Comparison of ENCODE assay signal across 26 cellular contexts in genomic region chr10:101577121-101577871, GRCh38.
"Had no signal": no experiment of that assay in that cellular context is flagged by ENCODE, and none has a peak within 500 bp of the region (broad histone marks: within the 10 kb centered on the region; RNA-seq: fewer than 3 reads in every experiment).

No MANE protein-coding gene starts in this region.

- H3K9ac ChIP-seq: KMS-11 had no signal

- H3K27ac ChIP-seq: KMS-11, Peyer's patch, RWPE1, SJSA1, VCaP had no signal

- H3K4me3 ChIP-seq: Peyer's patch, SJSA1 had no signal

- H3K4me3 Mint-ChIP-seq: activated CD4-positive, alpha-beta T cell treated with anti-CD3 and anti-CD28 coated beads for 36 hours; activated CD8-positive, alpha-beta T cell treated with anti-CD3 and anti-CD28 coated beads, Interleukin-2, amount 10 ng/mL, durations not matched to agents 7 days and 5 days; activated naive CD4-positive, alpha-beta T cell treated with anti-CD3 and anti-CD28 coated beads for 36 hours; activated naive CD8-positive, alpha-beta T cell; brain had no signal

- ATAC-seq: activated CD4-positive, alpha-beta T cell treated with anti-CD3 and anti-CD28 coated beads for 36 hours; activated CD8-positive, alpha-beta T cell treated with anti-CD3 and anti-CD28 coated beads, Interleukin-2, amount 10 ng/mL, durations not matched to agents 7 days and 5 days had no signal

- FAIRE-seq: astrocyte, TTC549 had no signal

- DNase-seq: activated CD4-positive, alpha-beta T cell treated with anti-CD3 and anti-CD28 coated beads for 36 hours; activated CD8-positive, alpha-beta memory T cell treated with anti-CD3 and anti-CD28 coated beads, Interleukin-2, amount 50 U/mL, for 48 hours; activated CD8-positive, alpha-beta T cell treated with anti-CD3 and anti-CD28 coated beads, Interleukin-2, amount 10 ng/mL, durations not matched to agents 7 days and 5 days; activated gamma-delta T cell; activated naive CD4-positive, alpha-beta T cell treated with anti-CD3 and anti-CD28 coated beads for 36 hours; activated T-cell treated with anti-CD3 and anti-CD28 coated beads, Interleukin-2, amount 50 U/mL, for 1 hour; amygdala; NCI-H1092 treated with DMSO at 0.1 percent for 48 hours; NCI-H1436; NCI-H1694 treated with DMSO at 0.1 percent for 48 hours; NCI-H2029 treated with DMSO at 0.1 percent for 48 hours; NCI-H345; NCI-H510A; NCI-H526 treated with DMSO at 0.1 percent for 48 hours; Peyer's patch; T-helper 2 cell; T1000 had no signal

- H3K9me3 Mint-ChIP-seq: activated naive CD4-positive, alpha-beta T cell treated with anti-CD3 and anti-CD28 coated beads for 36 hours; IgD-negative memory B cell had no signal

- H3K27me3 ChIP-seq: Peyer's patch, SJSA1 had no signal

- H3K36me3 Mint-ChIP-seq: activated naive CD8-positive, alpha-beta T cell had no signal

- H3K27me3 Mint-ChIP-seq: activated CD4-positive, alpha-beta T cell treated with anti-CD3 and anti-CD28 coated beads for 36 hours; activated naive CD8-positive, alpha-beta T cell; brain; IgD-negative memory B cell had no signal

- H3K4me1 ChIP-seq: Peyer's patch had no signal

- H3K4me2 ChIP-seq: KMS-11 had no signal

- H3K4me1 Mint-ChIP-seq: activated CD4-positive, alpha-beta T cell treated with anti-CD3 and anti-CD28 coated beads for 36 hours; IgD-negative memory B cell had no signal

- H3K27ac Mint-ChIP-seq: activated CD4-positive, alpha-beta T cell treated with anti-CD3 and anti-CD28 coated beads for 36 hours; activated CD8-positive, alpha-beta T cell treated with anti-CD3 and anti-CD28 coated beads, Interleukin-2, amount 10 ng/mL, durations not matched to agents 7 days and 5 days; activated naive CD4-positive, alpha-beta T cell treated with anti-CD3 and anti-CD28 coated beads for 36 hours; brain; IgD-negative memory B cell had no signal
